Comparison of ENCODE assay signal across 1 cellular context in genomic region chr1:45621501-45621836, GRCh38.
TF ChIP-seq lines count a peak whose summit lies in the region.

No MANE protein-coding gene starts in this region.

TF ChIP-seq in K562, 482 proteins besides CTCF, POLR2A, EP300 and RAD21:
- 0 out of 2 replicates have a peak, but pooled peaks have one; percentile 11 for TF ChIP-seq MYNN (IDR thresholded peaks at IDR 0.05)
- no peak for TF ChIP-seq MYNN (CRISPR knock-in tag; IDR thresholded peaks at IDR 0.05)
- TF ChIP-seq PHF8 (IDR thresholded peaks at IDR 0.05; ENCODE audit: borderline replicate concordance, low read length), result no peak
- no peak for TF ChIP-seq HBP1 (CRISPR knock-in tag; IDR thresholded peaks at IDR 0.05)
- peak; percentile 76 for TF ChIP-seq RBM22 (IDR thresholded peaks at IDR 0.05; ENCODE audit: low read depth, low read length, poor library complexity, severe bottlenecking)
- TF ChIP-seq CREM (IDR thresholded peaks at IDR 0.05; ENCODE audit: low read depth), result no peak
- no peak for TF ChIP-seq ESRRB (CRISPR knock-in tag; IDR thresholded peaks at IDR 0.05; ENCODE audit: borderline replicate concordance)
- no peak for TF ChIP-seq AFF1 (IDR thresholded peaks at IDR 0.05; ENCODE audit: low read depth in 1 of 2, partially characterized antibody in 2 of 2)
- TF ChIP-seq HEY1 (CRISPR knock-in tag; IDR thresholded peaks at IDR 0.05; ENCODE audit: borderline replicate concordance), result no peak
- TF ChIP-seq ZNF431 (CRISPR knock-in tag; IDR thresholded peaks at IDR 0.05), result no peak
- TF ChIP-seq ZNF146 (CRISPR knock-in tag; IDR thresholded peaks at IDR 0.05; ENCODE audit: unreplicated experiment), result no peak
- TF ChIP-seq, protein P1, sequence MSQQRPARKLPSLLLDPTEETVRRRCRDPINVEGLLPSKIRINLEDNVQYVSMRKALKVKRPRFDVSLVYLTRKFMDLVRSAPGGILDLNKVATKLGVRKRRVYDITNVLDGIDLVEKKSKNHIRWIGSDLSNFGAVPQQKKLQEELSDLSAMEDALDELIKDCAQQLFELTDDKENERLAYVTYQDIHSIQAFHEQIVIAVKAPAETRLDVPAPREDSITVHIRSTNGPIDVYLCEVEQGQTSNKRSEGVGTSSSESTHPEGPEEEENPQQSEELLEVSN (IDR thresholded peaks at IDR 0.05; ENCODE audit: borderline replicate concordance in 1 of 2, extremely low read depth in 1 of 2, insufficient read depth in 1 of 2, insufficient read length in 1 of 2, low read depth in 1 of 2, low read length in 1 of 2, poor library complexity in 1 of 2, severe bottlenecking in 1 of 2), result no peak
- TF ChIP-seq NR0B1 (IDR thresholded peaks at IDR 0.05; ENCODE audit: partially characterized antibody), result no peak
- no peak for TF ChIP-seq BMI1 (IDR thresholded peaks at IDR 0.05; ENCODE audit: low read length)
- TF ChIP-seq CBX5 (IDR thresholded peaks at IDR 0.05; ENCODE audit: borderline replicate concordance, low read depth), result no peak
- TF ChIP-seq RFX5 (IDR thresholded peaks at IDR 0.05; ENCODE audit: low read depth, low read length), result no peak
- TF ChIP-seq USF1 (CRISPR knock-in tag; IDR thresholded peaks at IDR 0.05), result no peak
- TF ChIP-seq POLR2G (IDR thresholded peaks at IDR 0.05; ENCODE audit: low read depth, low read length), result peak; percentile 14
- TF ChIP-seq EP400 (IDR thresholded peaks at IDR 0.05), result no peak
- no peak for TF ChIP-seq PURB (CRISPR knock-in tag; IDR thresholded peaks at IDR 0.05; ENCODE audit: low read depth)
- TF ChIP-seq PBX2 (CRISPR knock-in tag; IDR thresholded peaks at IDR 0.05; ENCODE audit: low read depth), result no peak
- TF ChIP-seq PBX2 (tag; conservative IDR thresholded peaks at IDR 0.05; ENCODE audit: low read depth), result no peak
- no peak for TF ChIP-seq FOXK1 (CRISPR knock-in tag; IDR thresholded peaks at IDR 0.05; ENCODE audit: borderline replicate concordance)
TF ChIP-seq in K562: peak in this region for 3.
